Comparison of ENCODE assay signal across 8 cellular contexts in genomic region chr16:25107466-25107792, GRCh38. TPM values are rescaled to one million over a fixed set of nuclear protein-coding genes. Genes with fewer than 3 reads are reported as not detected.
A peak's percentile ranks its signal among the peaks of the same experiment; 100 is the strongest.
DNase-seq lines count a peak whose midpoint lies in the region; ATAC-seq and TF ChIP-seq lines count a peak whose summit lies in the region.

No MANE protein-coding gene starts in this region.

- DNase-seq in BJ (ENCODE audit: low read depth) = no peak
- DNase-seq in NCI-H69 (lab: John Stamatoyannopoulos, UW) = peak; percentile 43
- DNase-seq in dedifferentiated amniotic fluid mesenchymal stem cell (ENCODE audit: extremely low spot score) = peak; percentile 5
- no peak for DNase-seq in SIG-M5 (lab: John Stamatoyannopoulos, UW)
- no peak for DNase-seq in NCI-H2227 (lab: John Stamatoyannopoulos, UW; ENCODE audit: unreplicated experiment)
- no peak for DNase-seq in NCI-H524 (lab: John Stamatoyannopoulos, UW)

- POLR2A ChIA-PET in BJ (lab: Charles Lee) = no interaction called here

- H3K27ac Mint-ChIP-seq in nephron = peak overlapping the region; percentile 57 to 89 (median 74)

- no peaks in the 10 kb centered on the region for H3K36me3 ChIP-seq in BJ (ENCODE audit: control insufficient read depth, insufficient read depth, low read length)

- peak overlapping the region; percentile 79 for H3K4me3 ChIP-seq in BJ (ENCODE audit: low read depth, low read length)

- no peaks in the 10 kb centered on the region for H3K36me3 Mint-ChIP-seq in nephron (ENCODE audit: low read depth)

- no peak for TF ChIP-seq CTCF in BJ (IDR thresholded peaks at IDR 0.05; ENCODE audit: insufficient read depth, low read depth, low read length)
- no peak for TF ChIP-seq CTCF in nephron (IDR thresholded peaks at IDR 0.05; ENCODE audit: unreplicated experiment in 3 of 3)

- CTCF ChIA-PET in BJ (lab: Yijun Ruan, JAX) = no interaction called here

- H3K27me3 ChIP-seq in BJ (ENCODE audit: control insufficient read depth, insufficient read depth, low read length) = no peaks in the 10 kb centered on the region

- no peak for ATAC-seq in GM21515 (IDR thresholded peaks at IDR 0.05; ENCODE audit: unreplicated experiment)

- no peaks in the 10 kb centered on the region for H3K9me3 Mint-ChIP-seq in nephron

- peaks cover 7% of the 10 kb centered on the region for H3K27me3 Mint-ChIP-seq in nephron (ENCODE audit: low read depth)

- H3K4me1 Mint-ChIP-seq in nephron = peaks cover 38% of the 10 kb centered on the region

- peak overlapping the region; percentile 95 to 99 (median 99) for H3K4me3 Mint-ChIP-seq in nephron

RNA-seq across cellular contexts. Expression of gene LCMT1, which starts 4.1 kb away (rescaled TPM):
- 32.2 and 39.6 TPM in 2 replicates for polyA plus RNA-seq in BJ (2011; rRNA removed)
- 25.0 and 34.3 TPM in 2 replicates for polyA minus RNA-seq in BJ (2011; rRNA and poly(A)+ RNA removed)

Comparison
In these comparisons a context has a peak if more than half of its experiments do, and no peak if none do; other contexts are left out.
1. DNase-seq: peak in NCI-H69 (single experiment) and dedifferentiated amniotic fluid mesenchymal stem cell (single experiment); none in BJ (single experiment), SIG-M5 (single experiment), NCI-H2227 (single experiment) and NCI-H524 (0 of 2).